1 cellular context compared by ENCODE assay signal in the genomic region with DNA sequence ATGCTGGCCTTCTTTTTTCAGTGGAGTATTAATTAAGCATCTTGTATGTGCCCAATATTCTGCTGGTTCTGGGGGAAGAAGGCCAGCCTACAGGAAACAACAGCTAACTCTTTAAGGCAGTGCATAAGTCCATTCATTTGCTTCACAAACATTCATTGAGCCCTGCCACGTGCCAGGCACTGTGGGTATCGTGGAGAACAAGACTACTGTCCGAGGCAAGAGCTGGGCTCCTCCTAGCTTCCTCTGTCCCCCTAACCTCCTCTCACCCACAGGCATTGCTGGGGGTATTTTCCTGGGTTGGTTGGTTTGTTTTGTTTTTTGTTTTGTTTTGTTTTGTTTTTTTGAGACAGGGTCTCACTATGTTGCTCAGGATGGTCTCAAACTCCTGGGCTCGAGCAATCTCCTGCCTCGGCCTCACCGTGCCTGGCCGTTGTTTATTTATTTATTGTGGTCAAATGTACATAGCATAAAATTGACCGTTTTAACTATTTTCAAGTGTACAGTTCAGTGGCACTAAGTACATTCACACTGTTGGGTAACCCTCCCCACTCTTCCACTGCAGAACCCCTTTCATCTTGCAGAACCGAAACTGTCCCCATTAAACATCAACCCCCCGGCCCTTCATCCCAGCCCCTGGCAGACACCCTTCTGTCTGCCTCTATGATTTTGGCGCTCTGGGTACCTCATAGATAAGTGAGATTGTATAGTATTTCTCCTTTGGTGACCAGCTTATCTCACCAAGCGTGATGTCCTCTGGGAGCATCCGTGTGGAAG.
TF ChIP-seq lines count a peak whose summit lies in the region.

No MANE protein-coding gene starts in this region.

TF ChIP-seq in K562, 482 proteins besides CTCF, POLR2A, EP300 and RAD21 (continued from another document):
- peak; percentile 31; the same call in 1 of the 2 replicates for TF ChIP-seq CTBP1 (IDR thresholded peaks at IDR 0.05; ENCODE audit: borderline replicate concordance)
TF ChIP-seq in K562: peak in this region for 1.
